In the genomic region with DNA sequence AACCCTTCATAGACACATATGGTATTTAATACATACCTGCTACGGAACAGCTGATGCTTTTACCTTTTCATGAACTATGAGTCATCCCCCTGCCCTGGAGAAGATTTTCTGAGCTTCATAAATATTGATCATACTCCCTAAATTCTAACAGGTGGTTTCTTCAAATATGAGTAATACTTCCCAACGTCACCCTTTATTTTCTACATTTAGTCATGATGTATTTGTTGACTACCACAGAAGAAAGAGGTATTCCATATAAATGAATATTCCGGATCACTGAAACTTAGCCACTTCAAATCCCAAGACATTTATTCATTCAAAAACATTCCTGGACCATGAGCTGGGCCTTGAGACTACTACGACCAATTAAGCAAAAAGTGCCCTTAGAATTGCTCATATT, we compare ENCODE assay signal across 14 cellular contexts.
"Had no signal": no experiment of that assay in that cellular context is flagged by ENCODE, and none has a peak within 500 bp of the region (broad histone marks: within the 10 kb centered on the region; RNA-seq: fewer than 3 reads in every experiment).

No MANE protein-coding gene starts in this region.

- H3K27ac ChIP-seq: brain microvascular endothelial cell, parathyroid adenoma had no signal

- H3K27me3 ChIP-seq: brain microvascular endothelial cell, tibial nerve had no signal

- H3K27ac Mint-ChIP-seq: activated CD8-positive, alpha-beta T cell treated with anti-CD3 and anti-CD28 coated beads, Interleukin-2, amount 10 ng/mL, durations not matched to agents 7 days and 5 days; activated naive CD8-positive, alpha-beta T cell treated with anti-CD3 and anti-CD28 coated beads for 36 hours; naive B cell; T-helper 17 cell; WTC11 had no signal

- H2AFZ ChIP-seq: parathyroid adenoma had no signal

- H3K36me3 Mint-ChIP-seq: activated naive CD8-positive, alpha-beta T cell treated with anti-CD3 and anti-CD28 coated beads for 36 hours; WTC11 had no signal

- DNase-seq: activated CD4-positive, alpha-beta T cell treated with anti-CD3 and anti-CD28 coated beads for 48 hours; activated CD8-positive, alpha-beta memory T cell treated with anti-CD3 and anti-CD28 coated beads, Interleukin-2, amount 50 U/mL, for 4 hours; activated CD8-positive, alpha-beta T cell treated with anti-CD3 and anti-CD28 coated beads, Interleukin-2, amount 10 ng/mL, durations not matched to agents 7 days and 5 days; activated naive CD8-positive, alpha-beta T cell treated with anti-CD3 and anti-CD28 coated beads for 36 hours; amygdala; brain microvascular endothelial cell; cerebellar nuclear complex; naive B cell; stimulated activated CD4-positive, alpha-beta T cell treated with anti-CD3 and anti-CD28 coated beads, Interleukin-4, amount 100 ng/mL, for 24 hours; stimulated activated naive CD4-positive, alpha-beta T cell; T-helper 17 cell had no signal

- H3K9ac ChIP-seq: parathyroid adenoma had no signal

- H3K4me3 ChIP-seq: tibial nerve had no signal

- H3K4me3 Mint-ChIP-seq: activated CD8-positive, alpha-beta T cell treated with anti-CD3 and anti-CD28 coated beads, Interleukin-2, amount 10 ng/mL, durations not matched to agents 7 days and 5 days; activated naive CD8-positive, alpha-beta T cell treated with anti-CD3 and anti-CD28 coated beads for 36 hours; T-helper 17 cell; WTC11 had no signal

- ATAC-seq: activated CD8-positive, alpha-beta T cell treated with anti-CD3 and anti-CD28 coated beads, Interleukin-2, amount 10 ng/mL, durations not matched to agents 7 days and 5 days; T-helper 17 cell; WTC11 had no signal

- H3K79me2 ChIP-seq: parathyroid adenoma had no signal

- H3K27me3 Mint-ChIP-seq: activated naive CD8-positive, alpha-beta T cell treated with anti-CD3 and anti-CD28 coated beads for 36 hours; naive B cell had no signal

- H3K36me3 ChIP-seq: brain microvascular endothelial cell, tibial nerve had no signal

- H3K9me3 ChIP-seq: tibial nerve had no signal

- H3K9me3 Mint-ChIP-seq: activated naive CD8-positive, alpha-beta T cell treated with anti-CD3 and anti-CD28 coated beads for 36 hours had no signal
